Comparison of ENCODE assay signal across 8 cellular contexts in genomic region chr7:7920481-7920880, GRCh38. TPM values are rescaled to one million over a fixed set of nuclear protein-coding genes. Genes with fewer than 3 reads are reported as not detected.
DNase-seq lines count a peak whose midpoint lies in the region; ATAC-seq and TF ChIP-seq lines count a peak whose summit lies in the region.

No MANE protein-coding gene starts in this region.

- peak overlapping the region; percentile 78 to 91 (median 83) for H3K4me3 Mint-ChIP-seq in CD4-positive, alpha-beta memory T cell
- no peak overlapping the region for H3K4me3 Mint-ChIP-seq in activated naive CD4-positive, alpha-beta T cell treated with anti-CD3 and anti-CD28 coated beads, Interleukin-2, amount 10 ng/mL, durations not matched to agents 7 days and 5 days

- H3K9me3 Mint-ChIP-seq in CD4-positive, alpha-beta memory T cell: no peaks in the 10 kb centered on the region
- no peaks in the 10 kb centered on the region for H3K9me3 Mint-ChIP-seq in activated naive CD4-positive, alpha-beta T cell treated with anti-CD3 and anti-CD28 coated beads, Interleukin-2, amount 10 ng/mL, durations not matched to agents 7 days and 5 days

- H3K27me3 ChIP-seq in CD4-positive, alpha-beta memory T cell (ENCODE audit: insufficient read depth, low read length): no peaks in the 10 kb centered on the region
- no peaks in the 10 kb centered on the region for H3K27me3 ChIP-seq in tibial artery

- H3K36me3 Mint-ChIP-seq in CD4-positive, alpha-beta memory T cell: peaks cover 0 to 8% of the 10 kb centered on the region in 2 donors
- no peaks in the 10 kb centered on the region for H3K36me3 Mint-ChIP-seq in activated naive CD4-positive, alpha-beta T cell treated with anti-CD3 and anti-CD28 coated beads, Interleukin-2, amount 10 ng/mL, durations not matched to agents 7 days and 5 days

- intact Hi-C loops in CD4-positive, alpha-beta memory T cell (cut with micrococcal nuclease): loop anchor here (2.0 to 10.0 kb wide), 2 partner anchors 48 to 106 kb away; partner anchors contain the start of gene GLCCI1
- intact Hi-C loops in tibial artery (cut with DNase I; ENCODE audit: low total_unique reads): no loop called here

- peak overlapping the region; percentile 30 to 92 (median 90) for H3K27ac Mint-ChIP-seq in CD4-positive, alpha-beta memory T cell
- no peak overlapping the region for H3K27ac Mint-ChIP-seq in activated naive CD4-positive, alpha-beta T cell treated with anti-CD3 and anti-CD28 coated beads, Interleukin-2, amount 10 ng/mL, durations not matched to agents 7 days and 5 days

- H3K27ac ChIP-seq in CD4-positive, alpha-beta memory T cell (ENCODE audit: low read depth, low read length): no peak overlapping the region
- no peak overlapping the region for H3K27ac ChIP-seq in tibial artery

- no peak for TF ChIP-seq CTCF in tibial artery (IDR thresholded peaks at IDR 0.05)

- H3K4me1 Mint-ChIP-seq in CD4-positive, alpha-beta memory T cell: peaks cover 30 to 57% (median 38%) of the 10 kb centered on the region in 4 donors
- H3K4me1 Mint-ChIP-seq in activated naive CD4-positive, alpha-beta T cell treated with anti-CD3 and anti-CD28 coated beads, Interleukin-2, amount 10 ng/mL, durations not matched to agents 7 days and 5 days: peaks cover 22% of the 10 kb centered on the region

- DNase-seq in CD4-positive, alpha-beta memory T cell: peak; percentile 29 to 47 (median 40)
- DNase-seq in GM19238 (ENCODE audit: insufficient read length, low spot score): peak; percentile 33
- DNase-seq in activated naive CD4-positive, alpha-beta T cell treated with anti-CD3 and anti-CD28 coated beads, Interleukin-2, amount 10 ng/mL, durations not matched to agents 7 days and 5 days: peak; percentile 23
- DNase-seq in tibial artery: no peak
- DNase-seq in HCEC 1CT: no peak
- no peak for DNase-seq in NCI-H524 treated with DMSO at 0.1 percent for 48 hours (lab: John Stamatoyannopoulos, UW)
- no peak for DNase-seq in HPDE6-E6E7 (ENCODE audit: extremely low spot score)

- no peaks in the 10 kb centered on the region for H3K36me3 ChIP-seq in CD4-positive, alpha-beta memory T cell (ENCODE audit: insufficient read depth, low read length)
- H3K36me3 ChIP-seq in tibial artery: no peaks in the 10 kb centered on the region

- peak; percentile 91 for ATAC-seq in HG03095 (IDR thresholded peaks at IDR 0.05; ENCODE audit: unreplicated experiment)

- peaks cover 46% of the 10 kb centered on the region for H3K4me1 ChIP-seq in CD4-positive, alpha-beta memory T cell (ENCODE audit: insufficient read depth, low read length)
- H3K4me1 ChIP-seq in tibial artery: no peaks in the 10 kb centered on the region

- H3K4me3 ChIP-seq in CD4-positive, alpha-beta memory T cell (ENCODE audit: low read length in 2 of 2): peak overlapping the region in 1 of 2 donors; percentile 63
- no peak overlapping the region for H3K4me3 ChIP-seq in tibial artery

- CTCF ChIA-PET in CD4-positive, alpha-beta memory T cell (lab: Charles Lee; ENCODE audit: partially characterized antibody): no interaction called here
- CTCF ChIA-PET in activated naive CD4-positive, alpha-beta T cell treated with anti-CD3 and anti-CD28 coated beads, Interleukin-2, amount 10 ng/mL, durations not matched to agents 7 days and 5 days (lab: Charles Lee): no interaction called here

- POLR2A ChIA-PET in CD4-positive, alpha-beta memory T cell (lab: Charles Lee; ENCODE audit: partially characterized antibody): interaction anchor here (2.0 to 5.7 kb wide), 3 partner anchors 24 to 205 kb away, joined by 7 to 51 read pairs (median 13); partner anchors contain the start of gene GLCCI1

- no peaks in the 10 kb centered on the region for H3K27me3 Mint-ChIP-seq in CD4-positive, alpha-beta memory T cell
- no peaks in the 10 kb centered on the region for H3K27me3 Mint-ChIP-seq in activated naive CD4-positive, alpha-beta T cell treated with anti-CD3 and anti-CD28 coated beads, Interleukin-2, amount 10 ng/mL, durations not matched to agents 7 days and 5 days

- no peaks in the 10 kb centered on the region for H3K9me3 ChIP-seq in CD4-positive, alpha-beta memory T cell (ENCODE audit: control insufficient read depth in 1 of 2, low read length in 2 of 2)
- H3K9me3 ChIP-seq in tibial artery: no peaks in the 10 kb centered on the region

RNA-seq across cellular contexts. Expression of gene GLCCI1, which starts 48.1 kb away (rescaled TPM):
- total RNA-seq in CD4-positive, alpha-beta memory T cell: 10 to 100 TPM; 46.7 to 49.7 TPM
- polyA plus RNA-seq in CD4-positive, alpha-beta memory T cell: 10 to 100 TPM; 10.4 to 21.9 TPM

Comparison
In these comparisons a context has a peak if more than half of its experiments do, and no peak if none do; other contexts are left out.
1. DNase-seq: peak in CD4-positive, alpha-beta memory T cell (5 of 5), GM19238 (single experiment) and activated naive CD4-positive, alpha-beta T cell treated with anti-CD3 and anti-CD28 coated beads, Interleukin-2, amount 10 ng/mL, durations not matched to agents 7 days and 5 days (single experiment); none in tibial artery (0 of 2), HCEC 1CT (single experiment), NCI-H524 treated with DMSO at 0.1 percent for 48 hours (single experiment) and HPDE6-E6E7 (single experiment).